16 cellular contexts compared by ENCODE assay signal in the genomic region with DNA sequence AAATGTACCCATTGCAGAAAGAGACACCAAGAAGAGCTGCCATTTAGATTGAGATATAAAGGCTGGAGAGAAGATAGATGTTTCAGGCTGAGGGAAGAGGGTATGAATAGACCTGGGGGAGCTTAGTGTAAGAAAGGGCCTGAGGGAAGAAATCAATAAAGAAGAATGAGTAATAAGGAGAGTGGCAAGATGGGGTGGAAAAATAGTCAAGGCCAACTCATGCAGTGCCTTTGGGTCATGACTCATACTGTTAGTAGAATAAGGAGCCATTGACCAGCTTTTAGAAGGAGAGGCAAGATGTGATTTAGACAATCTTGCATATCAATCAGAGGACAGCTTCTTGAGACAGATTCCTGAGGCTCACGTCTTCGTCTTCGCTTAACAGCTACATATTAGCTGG.
DNase-seq lines count a peak whose midpoint lies in the region; ATAC-seq, FAIRE-seq and TF ChIP-seq lines count a peak whose summit lies in the region.
"Had no signal": no experiment of that assay in that cellular context is flagged by ENCODE, and none has a peak within 500 bp of the region (broad histone marks: within the 10 kb centered on the region; RNA-seq: fewer than 3 reads in every experiment).

No MANE protein-coding gene starts in this region.

- H3K36me3 ChIP-seq in RWPE2 (ENCODE audit: low read depth) (no peaks in the 10 kb centered on the region), thyroid gland (no peaks in the 10 kb centered on the region)

- no peak for FAIRE-seq in GM19239 (lab: Jason Lieb, UNC)
- FAIRE-seq: colon had no signal

- intact Hi-C loops in thyroid gland (cut with DNase I), result no loop called here

- no peaks in the 10 kb centered on the region for H3K9me3 ChIP-seq in RWPE2 (ENCODE audit: severe bottlenecking)
- no peaks in the 10 kb centered on the region for H3K9me3 ChIP-seq in thyroid gland

- H3K27me3 ChIP-seq in RWPE2 (ENCODE audit: insufficient read depth, poor library complexity, severe bottlenecking) (no peaks in the 10 kb centered on the region), thyroid gland (no peaks in the 10 kb centered on the region)

- no peak for TF ChIP-seq CTCF in RWPE2 (IDR thresholded peaks at IDR 0.05; ENCODE audit: poor library complexity, severe bottlenecking)
- no peak for TF ChIP-seq CTCF in foreskin fibroblast (IDR thresholded peaks at IDR 0.05; ENCODE audit: low read depth, low read length)
- TF ChIP-seq CTCF in thyroid gland (IDR thresholded peaks at IDR 0.05), result no peak

- no peak overlapping the region for H3K4me3 ChIP-seq in RWPE2 (ENCODE audit: severe bottlenecking)
- H3K4me3 ChIP-seq in foreskin fibroblast (ENCODE audit: low read depth in 1 of 2, low read length in 2 of 2), result no peak overlapping the region
- H3K4me3 ChIP-seq in thyroid gland (replicated peaks in 1 of 3), result no peak overlapping the region
- H3K4me3 ChIP-seq: SK-N-MC had no signal

- ATAC-seq in RWPE2 (ENCODE audit: low read depth) (peak; percentile 91), HG03159 (IDR thresholded peaks at IDR 0.05; ENCODE audit: unreplicated experiment) (no peak)
- ATAC-seq: CD8-positive, alpha-beta T cell; left lobe of liver; sciatic nerve had no signal

- TF ChIP-seq POLR2A in thyroid gland (IDR thresholded peaks at IDR 0.05), result no peak

- 95 to 100% methylated on average over 3 of the region's 3 CpGs for WGBS in thyroid gland, 2 donors

- H3K27ac ChIP-seq in RWPE2 (ENCODE audit: poor library complexity, severe bottlenecking) (peak overlapping the region; percentile 19), thyroid gland (no peak overlapping the region)
- H3K27ac ChIP-seq: SK-N-MC had no signal

- DNase-seq in AG08396 (ENCODE audit: low spot score) (peak; percentile 23), ELR (ENCODE audit: low read depth) (peak; percentile 98), RWPE2 (ENCODE audit: low spot score) (no peak), foreskin fibroblast (peak; percentile 84 to 89), thyroid gland (no peak), medulla oblongata (ENCODE audit: extremely low spot score) (no peak), GM19239 (ENCODE audit: insufficient read length, low spot score) (no peak)
- DNase-seq: activated gamma-delta T cell treated with Interleukin-2 at 50 U/mL for 16 hours; CD8-positive, alpha-beta T cell; NK-92 treated with Interleukin-12 subunit alpha and Interleukin-12 subunit beta, amount 100 ng/mL, for 24 hours; substantia nigra had no signal

- H3K4me1 ChIP-seq in RWPE2 (ENCODE audit: insufficient read depth, poor library complexity, severe bottlenecking), result peaks cover 21% of the 10 kb centered on the region
- no peaks in the 10 kb centered on the region for H3K4me1 ChIP-seq in thyroid gland

Comparison
In these comparisons a context has a peak if more than half of its experiments do, and no peak if none do; other contexts are left out.
1. DNase-seq: peak in AG08396 (single experiment), ELR (single experiment) and foreskin fibroblast (2 of 2); none in RWPE2 (single experiment), thyroid gland (0 of 2), medulla oblongata (single experiment) and GM19239 (single experiment).